In the genomic region with DNA sequence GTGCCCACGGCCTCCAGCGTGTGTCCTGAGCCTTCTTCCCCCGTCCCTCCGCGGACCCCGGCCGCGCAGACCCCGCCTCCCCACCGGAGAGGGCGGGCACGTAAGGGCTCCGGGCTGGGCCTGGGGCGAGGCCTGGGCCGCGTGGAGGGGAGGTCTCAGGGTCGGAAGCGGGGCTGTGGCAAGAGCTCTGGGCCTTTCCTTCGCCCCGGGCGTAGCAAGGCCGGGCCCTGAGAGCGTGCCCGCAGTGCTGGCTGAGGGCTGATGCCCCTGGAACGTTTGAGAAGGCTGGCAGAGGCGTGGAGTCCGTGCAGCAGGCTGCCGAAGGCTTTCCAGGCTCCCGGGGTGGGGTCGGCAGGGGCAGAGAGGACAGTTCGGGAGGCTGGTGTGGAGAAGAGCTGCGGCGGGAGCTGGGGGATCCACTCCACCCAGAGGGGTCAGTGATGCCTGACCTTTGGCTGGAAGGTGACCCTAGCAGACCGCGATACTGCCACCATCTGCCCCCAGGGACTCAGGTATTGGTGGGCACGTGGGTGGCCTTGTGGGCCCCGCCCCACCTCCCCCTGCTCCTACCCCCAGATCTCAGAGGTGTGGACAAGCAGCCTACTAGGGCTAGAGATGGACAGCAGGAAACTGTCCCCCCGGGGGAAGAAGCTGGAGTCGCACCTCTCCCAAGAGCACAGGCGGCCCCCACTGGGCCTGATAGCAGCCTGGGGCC, we compare ENCODE assay signal across 8 cellular contexts. TPM values are rescaled to one million over a fixed set of nuclear protein-coding genes. Genes with fewer than 3 reads are reported as not detected.
DNase-seq lines count a peak whose midpoint lies in the region; ATAC-seq and TF ChIP-seq lines count a peak whose summit lies in the region.

No MANE protein-coding gene starts in this region.

- intact Hi-C loops in esophagus muscularis mucosa (cut with DNase I) (no loop called here), posterior cingulate gyrus (cut with DNase I) (no loop called here)

- no peaks in the 10 kb centered on the region for H3K27me3 ChIP-seq in esophagus muscularis mucosa
- peaks cover 9% of the 10 kb centered on the region for H3K27me3 ChIP-seq in neural progenitor cell

- peaks cover 35% of the 10 kb centered on the region for H3K9me3 Mint-ChIP-seq in neural progenitor cell

- no peak for TF ChIP-seq CTCF in WI38 (IDR thresholded peaks at IDR 0.05; ENCODE audit: low read depth, low read length)
- TF ChIP-seq CTCF in esophagus muscularis mucosa (IDR thresholded peaks at IDR 0.05) = no peak
- no peak for TF ChIP-seq CTCF in neural progenitor cell (IDR thresholded peaks at IDR 0.05)

- peak; percentile 37 for ATAC-seq in GM21390 (IDR thresholded peaks at IDR 0.05; ENCODE audit: unreplicated experiment)

- peaks cover 21 to 34% (median 28%) of the 10 kb centered on the region in 4 donors for H3K4me1 ChIP-seq in esophagus muscularis mucosa
- H3K4me1 ChIP-seq in neural progenitor cell = peaks cover 4% of the 10 kb centered on the region

- H3K9ac ChIP-seq in neural progenitor cell = no peak overlapping the region

- H3F3A ChIP-seq in neural progenitor cell (ENCODE audit: low read depth) = peaks cover 3% of the 10 kb centered on the region

- no peaks in the 10 kb centered on the region for H3K27me3 Mint-ChIP-seq in neural progenitor cell (ENCODE audit: insufficient read depth, low read depth)

- H3K4me3 ChIP-seq in WI38 (ENCODE audit: low read depth, low read length) (peak overlapping the region; percentile 83), esophagus muscularis mucosa (peak overlapping the region; percentile 91 to 96 (median 92)), neural progenitor cell (peak overlapping the region; percentile 55)

- H3K27ac ChIP-seq in esophagus muscularis mucosa (replicated peaks in 1 of 4) = peak overlapping the region; percentile 82 to 89 (median 86)
- no peak overlapping the region for H3K27ac ChIP-seq in neural progenitor cell

- H3K36me3 Mint-ChIP-seq in neural progenitor cell = peaks cover 28% of the 10 kb centered on the region

- DNase-seq in ELR (ENCODE audit: low read depth) (peak; percentile 39), HuH-7.5 (ENCODE audit: low spot score) (peak; percentile 76), esophagus muscularis mucosa (ENCODE audit: extremely low spot score) (no peak), neural progenitor cell (ENCODE audit: low spot score) (no peak), posterior cingulate gyrus (no peak), pons (ENCODE audit: low spot score) (no peak)

- no peak for TF ChIP-seq EP300 in esophagus muscularis mucosa (IDR thresholded peaks at IDR 0.05)

- peak overlapping the region; percentile 89 for H2AFZ ChIP-seq in neural progenitor cell (replicated peaks)

- H3K36me3 ChIP-seq in esophagus muscularis mucosa (peaks cover 0 to 34% (median 21%) of the 10 kb centered on the region in 4 donors), neural progenitor cell (peaks cover 7% of the 10 kb centered on the region)

- H3K4me1 Mint-ChIP-seq in neural progenitor cell = peaks cover 9% of the 10 kb centered on the region

- peak overlapping the region; percentile 84 for H3K4me3 Mint-ChIP-seq in neural progenitor cell

- H3K27ac Mint-ChIP-seq in neural progenitor cell = no peak overlapping the region

- peaks cover 0 to 10% (median 0%) of the 10 kb centered on the region in 4 donors for H3K9me3 ChIP-seq in esophagus muscularis mucosa
- peaks cover 8% of the 10 kb centered on the region for H3K9me3 ChIP-seq in neural progenitor cell (ENCODE audit: low read depth)

- H4K20me1 ChIP-seq in neural progenitor cell (ENCODE audit: low read depth) = no peaks in the 10 kb centered on the region

- H3K79me2 ChIP-seq in neural progenitor cell (ENCODE audit: low read depth) = no peaks in the 10 kb centered on the region

- H3K4me2 ChIP-seq in neural progenitor cell = peak overlapping the region; percentile 88

- 72% methylated on average over 8 of the region's 40 CpGs for WGBS in esophagus muscularis mucosa

- TF ChIP-seq POLR2A in esophagus muscularis mucosa (IDR thresholded peaks at IDR 0.05; ENCODE audit: low read depth) = no peak

RNA-seq across cellular contexts. Expression of a gene that starts 0.5 kb away (rescaled TPM):
- total RNA-seq in esophagus muscularis mucosa = under 1 TPM in 3 of 4 donors, not detected in 1; under 0.01 to 0.19 (median 0.17) TPM
- 0.84 TPM in 1 of 2 replicates, not detected in the other for total RNA-seq in neural progenitor cell (ENCODE audit: low replicate concordance)

RNA-seq across cellular contexts. Expression of a gene that starts 20.7 kb away (rescaled TPM):
- total RNA-seq in esophagus muscularis mucosa (10 to 100 TPM; 49.0 to 94.2 (median 67.9) TPM), neural progenitor cell (ENCODE audit: low replicate concordance) (59.8 and 117 TPM in 2 replicates)

Comparison
In these comparisons a context has a peak if more than half of its experiments do, and no peak if none do; other contexts are left out.
1. DNase-seq: peak in ELR (single experiment) and HuH-7.5 (single experiment); none in esophagus muscularis mucosa (single experiment), neural progenitor cell (single experiment), posterior cingulate gyrus (0 of 10) and pons (single experiment).
2. Peak in every context shown above with its lines, with median percentiles within 50 percentile points of each other: H3K4me3 ChIP-seq.